8 cellular contexts compared by ENCODE assay signal in the genomic region with DNA sequence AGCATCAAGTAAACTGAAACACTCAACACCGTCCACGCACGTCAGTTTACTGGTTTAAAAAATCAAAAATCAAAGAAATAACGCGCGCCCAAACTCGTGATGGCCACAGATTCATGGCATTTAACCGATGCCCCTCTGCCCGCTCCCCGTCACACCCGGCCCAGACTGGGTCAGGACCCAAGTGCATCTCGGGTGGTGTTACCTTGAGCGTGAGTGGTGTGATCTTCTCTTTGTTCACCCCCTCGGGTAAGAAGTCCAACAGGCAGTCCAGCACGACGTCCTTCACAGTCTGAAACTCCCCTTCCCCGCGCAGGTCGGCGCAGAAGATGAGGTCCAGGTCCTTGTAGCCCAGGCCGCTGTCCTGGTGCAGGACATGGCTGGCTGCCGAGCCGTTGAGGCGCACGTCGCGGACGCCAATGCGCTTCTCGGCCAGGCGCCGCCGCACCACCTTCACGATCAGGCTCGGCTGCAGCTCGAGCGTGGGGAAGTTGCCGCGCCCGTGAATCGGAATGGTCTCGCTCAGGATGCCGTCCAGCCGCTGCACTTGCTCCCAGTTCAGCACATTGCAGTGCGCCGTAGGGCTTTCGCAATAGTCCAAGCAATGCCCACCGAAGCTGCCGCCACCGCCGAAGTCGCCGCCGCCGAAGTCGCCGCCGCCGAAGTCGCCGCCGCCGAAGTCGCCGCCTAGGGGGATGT. TPM values are rescaled to one million over a fixed set of nuclear protein-coding genes. Genes with fewer than 3 reads are reported as not detected.
A peak's percentile ranks its signal among the peaks of the same experiment; 100 is the strongest.
DNase-seq lines count a peak whose midpoint lies in the region; ATAC-seq and TF ChIP-seq lines count a peak whose summit lies in the region.

No MANE protein-coding gene starts in this region.

- peak overlapping the region; percentile 97 to 100 (median 99) for H3K27ac Mint-ChIP-seq in CD14-positive monocyte

- peaks cover 69% of the 10 kb centered on the region for H3K4me1 Mint-ChIP-seq in CD14-positive monocyte

- DNase-seq in CD14-positive monocyte (ENCODE audit: low spot score) (peak; percentile 55), choroid plexus epithelial cell (ENCODE audit: low read depth) (peak; percentile 47), left kidney (ENCODE audit: low read depth, low spot score) (peak; percentile 62)
- peak; percentile 17 to 22 for DNase-seq in stimulated activated CD4-positive, alpha-beta T cell treated with anti-CD3 and anti-CD28 coated beads, Interleukin-4, amount 100 ng/mL, for 4 hours

- peak overlapping the region; percentile 99 to 100 for H3K4me3 Mint-ChIP-seq in CD14-positive monocyte

- intact Hi-C loops in CD14-positive monocyte (cut with micrococcal nuclease): loop anchor here (5.0 to 10.0 kb wide), 5 partner anchors 61 to 1747 kb away; partner anchors contain the start of gene TTK (in 1 of the 2)

- TF ChIP-seq CTCF in CD14-positive monocyte (IDR thresholded peaks at IDR 0.05): no peak
- no peak for TF ChIP-seq CTCF in VCaP (conservative IDR thresholded peaks at IDR 0.05)
- no peak for TF ChIP-seq CTCF in choroid plexus epithelial cell (conservative IDR thresholded peaks at IDR 0.05; ENCODE audit: low read depth, low read length)

- peak; percentile 7 for ATAC-seq in HG03354 (IDR thresholded peaks at IDR 0.05; ENCODE audit: poor library complexity, severe bottlenecking, unreplicated experiment)
- ATAC-seq in GM21515 (IDR thresholded peaks at IDR 0.05; ENCODE audit: unreplicated experiment): no peak
- ATAC-seq in HG02938 (IDR thresholded peaks at IDR 0.05; ENCODE audit: unreplicated experiment): no peak

- H3K9me3 Mint-ChIP-seq in CD14-positive monocyte: peaks cover 0 to 1% (median 0%) of the 10 kb centered on the region in 7 donors

- H3K27ac ChIP-seq in VCaP: peak overlapping the region; percentile 80; the same call in 1 of the 2 replicates

- peaks cover 18 to 29% of the 10 kb centered on the region in 2 donors for H3K36me3 Mint-ChIP-seq in CD14-positive monocyte

- no peaks in the 10 kb centered on the region for H3K27me3 Mint-ChIP-seq in CD14-positive monocyte (ENCODE audit: low read depth in 3 of 3)

- peak overlapping the region; percentile 97 for H3K4me3 ChIP-seq in choroid plexus epithelial cell (ENCODE audit: low read depth, low read length)

RNA-seq across cellular contexts. Expression of gene TENT5A, which starts 0.9 kb away (rescaled TPM):
- polyA plus RNA-seq in CD14-positive monocyte: 10 to 100 TPM in 1 of 2 donors, 1 to 10 TPM in 1; 9.1 to 12.1 TPM
